ENCODE assay signal across 31 cellular contexts in the genomic region with DNA sequence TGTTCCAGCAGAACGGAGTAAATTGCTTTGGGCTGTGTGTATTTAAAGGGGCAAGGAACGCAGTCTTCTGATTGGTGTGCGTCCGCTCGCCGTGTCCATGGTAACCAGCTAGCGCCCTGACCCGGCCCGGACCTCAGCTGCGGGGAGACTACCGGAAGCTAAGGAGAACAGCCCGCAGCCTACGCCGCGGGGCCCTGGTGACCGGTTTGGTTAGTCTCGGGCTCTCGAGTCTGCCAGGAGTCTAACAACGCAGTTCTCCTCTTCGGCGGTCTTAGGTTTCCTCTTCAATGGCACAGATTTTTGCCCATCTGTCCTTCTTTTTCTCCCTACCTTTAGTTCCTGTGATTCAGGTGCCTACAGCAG. TPM values are rescaled to one million over a fixed set of nuclear protein-coding genes. Genes with fewer than 3 reads are reported as not detected.
DNase-seq lines count a peak whose midpoint lies in the region; ATAC-seq and TF ChIP-seq lines count a peak whose summit lies in the region.
"Had no signal": no experiment of that assay in that cellular context is flagged by ENCODE, and none has a peak within 500 bp of the region (broad histone marks: within the 10 kb centered on the region; RNA-seq: fewer than 3 reads in every experiment).

No MANE protein-coding gene starts in this region.

- H3K9me3 ChIP-seq in gastrocnemius medialis: no peaks in the 10 kb centered on the region
- no peaks in the 10 kb centered on the region for H3K9me3 ChIP-seq in upper lobe of right lung
- H3K9me3 ChIP-seq: ascending aorta, colonic mucosa, right atrium auricular region, SJCRH30 had no signal

- no peaks in the 10 kb centered on the region for H3K4me1 ChIP-seq in gastrocnemius medialis
- no peaks in the 10 kb centered on the region for H3K4me1 ChIP-seq in upper lobe of right lung
- H3K4me1 ChIP-seq: ascending aorta, colonic mucosa, left lung, right atrium auricular region, SJCRH30, suprapubic skin had no signal

- no peak overlapping the region for H3K27ac ChIP-seq in gastrocnemius medialis
- H3K27ac ChIP-seq in upper lobe of right lung: no peak overlapping the region
- H3K27ac ChIP-seq: ascending aorta, colonic mucosa, HL-60, left lung, right atrium auricular region, SJCRH30, suprapubic skin had no signal

- DNase-seq in DMS53 (lab: John Stamatoyannopoulos, UW) (peak; percentile 94), HuH-7.5 (ENCODE audit: low spot score) (peak; percentile 23), NCI-H510A (lab: John Stamatoyannopoulos, UW) (peak; percentile 53), left kidney (ENCODE audit: low read depth, low spot score) (peak; percentile 34), gastrocnemius medialis (no peak), upper lobe of right lung (no peak), DMS 273 treated with DMSO at 0.1 percent for 48 hours (lab: John Stamatoyannopoulos, UW) (no peak)
- DNase-seq: activated B cell treated with CpG ODN at 0.5 μM for 24 hours; activated CD4-positive, alpha-beta T cell treated with anti-CD3 and anti-CD28 coated beads, Interleukin-2, amount 10 ng/mL, durations not matched to agents 7 days and 5 days; activated gamma-delta T cell; activated naive CD8-positive, alpha-beta T cell treated with anti-CD3 and anti-CD28 coated beads for 36 hours; activated T-cell treated with anti-CD3 and anti-CD28 coated beads, Interleukin-2, amount 50 U/mL, for 1 hour; CD4-positive, alpha-beta memory T cell; colonic mucosa; effector CD4-positive, alpha-beta T cell; Karpas-422; left lung; mesendoderm; NCI-H1694; NCI-H69; SJCRH30; small intestine; stimulated activated naive CD4-positive, alpha-beta T cell; T1000 had no signal

- no peak for TF ChIP-seq POLR2A in gastrocnemius medialis (IDR thresholded peaks at IDR 0.05)

- H3K4me3 ChIP-seq in gastrocnemius medialis: no peak overlapping the region
- no peak overlapping the region for H3K4me3 ChIP-seq in upper lobe of right lung
- H3K4me3 ChIP-seq: ascending aorta, colonic mucosa, left lung, right atrium auricular region, SJCRH30, suprapubic skin had no signal

- H3K36me3 ChIP-seq in gastrocnemius medialis (no peaks in the 10 kb centered on the region), upper lobe of right lung (no peaks in the 10 kb centered on the region)
- H3K36me3 ChIP-seq: ascending aorta, colonic mucosa, left lung, right atrium auricular region, SJCRH30, suprapubic skin had no signal

- in situ Hi-C loops in gastrocnemius medialis (cut with MboI; ENCODE audit: low sequenced_read_pairs in 4 of 4): no loop called here

- intact Hi-C loops in gastrocnemius medialis (cut with DNase I; ENCODE audit: low total_unique reads): no loop called here
- intact Hi-C loops in upper lobe of right lung (cut with DNase I): no loop called here

- no peaks in the 10 kb centered on the region for H3K27me3 ChIP-seq in gastrocnemius medialis
- H3K27me3 ChIP-seq in upper lobe of right lung: no peaks in the 10 kb centered on the region
- H3K27me3 ChIP-seq: ascending aorta, colonic mucosa, left lung, right atrium auricular region, SJCRH30, suprapubic skin had no signal

- ATAC-seq in GM18519 (IDR thresholded peaks at IDR 0.05; ENCODE audit: low FRiP score, unreplicated experiment) (no peak), gastrocnemius medialis (no peak), upper lobe of right lung (no peak)
- ATAC-seq: left lung had no signal

- TF ChIP-seq CTCF in gastrocnemius medialis (IDR thresholded peaks at IDR 0.05 in 4 of 5, conservative IDR thresholded peaks at IDR 0.05 in 1 of 5) (no peak), upper lobe of right lung (IDR thresholded peaks at IDR 0.05) (no peak)

RNA-seq across cellular contexts. Expression of a gene that starts 3.5 kb away (rescaled TPM):
- total RNA-seq in gastrocnemius medialis (not detected), upper lobe of right lung (not detected)
- total RNA-seq: activated B cell treated with CpG ODN at 0.5 μM for 24 hours; activated CD4-positive, alpha-beta T cell treated with anti-CD3 and anti-CD28 coated beads, Interleukin-2, amount 10 ng/mL, durations not matched to agents 7 days and 5 days; activated naive CD8-positive, alpha-beta T cell treated with anti-CD3 and anti-CD28 coated beads for 36 hours; ascending aorta; CD4-positive, alpha-beta memory T cell; colonic mucosa; left lung; neural crest cell; right atrium auricular region; SJCRH30; suprapubic skin; urinary bladder had no signal

RNA-seq across cellular contexts. Expression of a gene that starts 29.7 kb away (rescaled TPM):
- not detected for total RNA-seq in gastrocnemius medialis
- total RNA-seq in upper lobe of right lung: not detected
- total RNA-seq: activated B cell treated with CpG ODN at 0.5 μM for 24 hours; activated CD4-positive, alpha-beta T cell treated with anti-CD3 and anti-CD28 coated beads, Interleukin-2, amount 10 ng/mL, durations not matched to agents 7 days and 5 days; activated naive CD8-positive, alpha-beta T cell treated with anti-CD3 and anti-CD28 coated beads for 36 hours; ascending aorta; CD4-positive, alpha-beta memory T cell; colonic mucosa; left lung; neural crest cell; right atrium auricular region; SJCRH30; suprapubic skin; urinary bladder had no signal

RNA-seq across cellular contexts. Expression of a gene that starts 45.6 kb away (rescaled TPM):
- total RNA-seq in gastrocnemius medialis (not detected), upper lobe of right lung (not detected)
- total RNA-seq: activated B cell treated with CpG ODN at 0.5 μM for 24 hours; activated CD4-positive, alpha-beta T cell treated with anti-CD3 and anti-CD28 coated beads, Interleukin-2, amount 10 ng/mL, durations not matched to agents 7 days and 5 days; activated naive CD8-positive, alpha-beta T cell treated with anti-CD3 and anti-CD28 coated beads for 36 hours; ascending aorta; CD4-positive, alpha-beta memory T cell; colonic mucosa; left lung; neural crest cell; right atrium auricular region; SJCRH30; suprapubic skin; urinary bladder had no signal

RNA-seq across cellular contexts. Expression of a gene that starts 48.2 kb away (rescaled TPM):
- total RNA-seq in gastrocnemius medialis (not detected), upper lobe of right lung (not detected)
- total RNA-seq: activated B cell treated with CpG ODN at 0.5 μM for 24 hours; activated CD4-positive, alpha-beta T cell treated with anti-CD3 and anti-CD28 coated beads, Interleukin-2, amount 10 ng/mL, durations not matched to agents 7 days and 5 days; activated naive CD8-positive, alpha-beta T cell treated with anti-CD3 and anti-CD28 coated beads for 36 hours; ascending aorta; CD4-positive, alpha-beta memory T cell; colonic mucosa; left lung; right atrium auricular region; SJCRH30; suprapubic skin; urinary bladder had no signal

RNA-seq across cellular contexts. Expression of a gene that starts 58.2 kb away (rescaled TPM):
- total RNA-seq in gastrocnemius medialis (not detected), upper lobe of right lung (not detected)
- total RNA-seq: activated B cell treated with CpG ODN at 0.5 μM for 24 hours; activated CD4-positive, alpha-beta T cell treated with anti-CD3 and anti-CD28 coated beads, Interleukin-2, amount 10 ng/mL, durations not matched to agents 7 days and 5 days; activated naive CD8-positive, alpha-beta T cell treated with anti-CD3 and anti-CD28 coated beads for 36 hours; ascending aorta; CD4-positive, alpha-beta memory T cell; colonic mucosa; left lung; neural crest cell; right atrium auricular region; SJCRH30; suprapubic skin; urinary bladder had no signal

Comparison
In these comparisons a context has a peak if more than half of its experiments do, and no peak if none do; other contexts are left out.
1. DNase-seq: peak in DMS53 (single experiment), HuH-7.5 (single experiment), NCI-H510A (single experiment) and left kidney (single experiment); none in gastrocnemius medialis (0 of 2), upper lobe of right lung (single experiment) and DMS 273 treated with DMSO at 0.1 percent for 48 hours (single experiment).